18 cellular contexts compared by ENCODE assay signal in genomic region chr1:65360654-65361053, GRCh38. TPM values are rescaled to one million over a fixed set of nuclear protein-coding genes. Genes with fewer than 3 reads are reported as not detected.
DNase-seq lines count a peak whose midpoint lies in the region; ATAC-seq and TF ChIP-seq lines count a peak whose summit lies in the region.
"Had no signal": no experiment of that assay in that cellular context is flagged by ENCODE, and none has a peak within 500 bp of the region (broad histone marks: within the 10 kb centered on the region; RNA-seq: fewer than 3 reads in every experiment).

No MANE protein-coding gene starts in this region.

- no peak overlapping the region for H2BK12ac ChIP-seq in neuronal stem cell (ENCODE audit: low read length)

- H3K4me3 Mint-ChIP-seq in glutamatergic neuron (ENCODE audit: unreplicated experiment): no peak overlapping the region
- H3K4me3 Mint-ChIP-seq: CD4-positive, CD25-positive, alpha-beta regulatory T cell; T-cell had no signal

- no peak overlapping the region for H2AK5ac ChIP-seq in neuronal stem cell (ENCODE audit: low read depth, low read length)

- H2BK5ac ChIP-seq in neuronal stem cell (ENCODE audit: low read length): no peak overlapping the region

- H3K14ac ChIP-seq in neuronal stem cell (ENCODE audit: low read length): no peak overlapping the region

- ATAC-seq in GM21515 (IDR thresholded peaks at IDR 0.05; ENCODE audit: unreplicated experiment): no peak
- no peak for ATAC-seq in HG03354 (IDR thresholded peaks at IDR 0.05; ENCODE audit: poor library complexity, severe bottlenecking, unreplicated experiment)
- ATAC-seq in right lobe of liver: no peak
- ATAC-seq: T-cell had no signal

- no peak overlapping the region for H3K27ac Mint-ChIP-seq in glutamatergic neuron (ENCODE audit: unreplicated experiment)
- H3K27ac Mint-ChIP-seq: CD4-positive, CD25-positive, alpha-beta regulatory T cell; T-cell had no signal

- no peak overlapping the region for H3K4me2 ChIP-seq in neuronal stem cell (ENCODE audit: insufficient read depth, low read length, poor library complexity, severe bottlenecking)

- peak overlapping the region; percentile 13 for H3K18ac ChIP-seq in neuronal stem cell (ENCODE audit: low read length)

- H3K23ac ChIP-seq in neuronal stem cell (ENCODE audit: low read depth, low read length, poor library complexity): peak overlapping the region; percentile 69

- no peak overlapping the region for H3K4me3 ChIP-seq in neuronal stem cell (ENCODE audit: low read length in 2 of 2)
- no peak overlapping the region for H3K4me3 ChIP-seq in right lobe of liver
- H3K4me3 ChIP-seq: GM23248 had no signal

- no peaks in the 10 kb centered on the region for H3K79me1 ChIP-seq in neuronal stem cell (ENCODE audit: low read depth, low read length)

- H4K91ac ChIP-seq in neuronal stem cell (ENCODE audit: low read depth, low read length, poor library complexity): no peak overlapping the region

- no peak for TF ChIP-seq POLR2A in right lobe of liver (IDR thresholded peaks at IDR 0.05)

- no peaks in the 10 kb centered on the region for H3K27me3 Mint-ChIP-seq in glutamatergic neuron (ENCODE audit: unreplicated experiment)
- H3K27me3 Mint-ChIP-seq: CD4-positive, CD25-positive, alpha-beta regulatory T cell had no signal

- H3K27ac ChIP-seq in neuronal stem cell (replicated peaks; ENCODE audit: low read length): no peak overlapping the region
- H3K27ac ChIP-seq in right lobe of liver: no peak overlapping the region
- H3K27ac ChIP-seq: GM23248 had no signal

- no peak overlapping the region for H2AFZ ChIP-seq in neuronal stem cell (ENCODE audit: low read length)
- H2AFZ ChIP-seq: GM23248 had no signal

- H3K9me3 ChIP-seq in neuronal stem cell (replicated peaks in 1 of 2; ENCODE audit: control insufficient read depth in 2 of 2, insufficient read depth in 1 of 2, low read depth in 1 of 2, low read length in 2 of 2): peaks cover 0 to 2% of the 10 kb centered on the region in 2 donors
- H3K9me3 ChIP-seq in right lobe of liver: no peaks in the 10 kb centered on the region

- no CpG with 5 or more reads among the region's 5 CpGs for WGBS in neuronal stem cell (ENCODE audit: extremely low coverage in 2 of 2, insufficient read length in 2 of 2, insufficient replicate concordance in 1 of 2), 2 donors
- WGBS in right lobe of liver (ENCODE audit: insufficient coverage, low coverage, low lambda C conversion rate, missing lambda C conversion rate): 85% methylated on average over 5 of the region's 5 CpGs

- no peaks in the 10 kb centered on the region for H3K4me1 Mint-ChIP-seq in glutamatergic neuron (ENCODE audit: low read depth, unreplicated experiment)
- H3K4me1 Mint-ChIP-seq: CD4-positive, CD25-positive, alpha-beta regulatory T cell; T-cell had no signal

- no peak overlapping the region for H2BK15ac ChIP-seq in neuronal stem cell (ENCODE audit: low read length)

- POLR2A ChIA-PET in HEK293T (lab: Yijun Ruan, JAX): no interaction called here

- H3K9ac ChIP-seq in neuronal stem cell (ENCODE audit: low read depth, low read length, poor library complexity): no peak overlapping the region
- H3K9ac ChIP-seq: GM23248 had no signal

- CTCF ChIA-PET in HEK293T (lab: Yijun Ruan, JAX): no interaction called here

- H3K27me3 ChIP-seq in neuronal stem cell (ENCODE audit: control insufficient read depth in 3 of 3, insufficient read depth in 3 of 3, low read depth in 1 of 3, low read length in 3 of 3): peaks cover 0 to 4% (median 0%) of the 10 kb centered on the region in 3 experiments
- no peaks in the 10 kb centered on the region for H3K27me3 ChIP-seq in right lobe of liver

- no peak overlapping the region for H4K8ac ChIP-seq in neuronal stem cell (ENCODE audit: low read depth, low read length)

- DNase-seq in HEK293T (ENCODE audit: extremely low spot score) (no peak), NCI-H1417 treated with DMSO at 0.1 percent for 48 hours (lab: John Stamatoyannopoulos, UW) (peak; percentile 26), SK-N-DZ (ENCODE audit: low spot score) (peak; percentile 19), neuronal stem cell (ENCODE audit: low spot score) (no peak), glutamatergic neuron (no peak), right lobe of liver (no peak)
- DNase-seq: CD4-positive, CD25-positive, alpha-beta regulatory T cell; GM23248; HCEC 1CT; KBM-7; MM.1S; NCI-H1048; NCI-H146; NCI-H2081 treated with DMSO at 0.1 percent for 48 hours; NCI-H526 treated with DMSO at 0.1 percent for 48 hours; T-cell had no signal

- H3K4me1 ChIP-seq in neuronal stem cell (ENCODE audit: control insufficient read depth in 2 of 2, insufficient read depth in 1 of 2, low read depth in 1 of 2, low read length in 2 of 2) (peaks cover 0 to 2% of the 10 kb centered on the region in 2 donors), right lobe of liver (no peaks in the 10 kb centered on the region)

- H3K9me3 Mint-ChIP-seq in glutamatergic neuron (ENCODE audit: unreplicated experiment): no peaks in the 10 kb centered on the region
- H3K9me3 Mint-ChIP-seq: CD4-positive, CD25-positive, alpha-beta regulatory T cell; T-cell had no signal

- intact Hi-C loops in right lobe of liver (cut with DNase I): no loop called here

- peaks cover 10% of the 10 kb centered on the region for H3K36me3 Mint-ChIP-seq in glutamatergic neuron (ENCODE audit: unreplicated experiment)
- H3K36me3 Mint-ChIP-seq: CD4-positive, CD25-positive, alpha-beta regulatory T cell; T-cell had no signal

- no peak overlapping the region for H2BK120ac ChIP-seq in neuronal stem cell (ENCODE audit: low read depth, low read length)

- no peak overlapping the region for H3K4ac ChIP-seq in neuronal stem cell (ENCODE audit: low read length)

- H3K36me3 ChIP-seq in neuronal stem cell (replicated peaks in 1 of 2; ENCODE audit: control insufficient read depth in 2 of 2, insufficient read depth in 2 of 2, low read length in 2 of 2) (no peaks in the 10 kb centered on the region), right lobe of liver (no peaks in the 10 kb centered on the region)

- TF ChIP-seq CTCF in glutamatergic neuron (IDR thresholded peaks at IDR 0.05; ENCODE audit: partially characterized antibody, unreplicated experiment) (no peak), right lobe of liver (IDR thresholded peaks at IDR 0.05) (no peak)

TF ChIP-seq in HEK293T, 16 proteins besides CTCF, POLR2A, EP300 and RAD21:
- TF ChIP-seq FOXM1 (IDR thresholded peaks at IDR 0.05; ENCODE audit: borderline replicate concordance) (no peak), PKNOX1 (IDR thresholded peaks at IDR 0.05) (peak; percentile 80)

RNA-seq across cellular contexts. Expression of gene DNAJC6, which starts 51.3 kb away (rescaled TPM):
- polyA plus RNA-seq in SK-N-DZ (2014; cell fraction: cytosol; rRNA removed): 10.4 and 15.6 TPM in 2 replicates
- polyA plus RNA-seq in SK-N-DZ (2014; cell fraction: nucleus; rRNA removed): 7.0 and 13.9 TPM in 2 replicates
- polyA plus RNA-seq in neuronal stem cell (2013, experiment 1 of 2): 6.5 TPM
- 6.3 TPM for polyA plus RNA-seq in neuronal stem cell (2013, experiment 2 of 2)
- 54.6 TPM for total RNA-seq in glutamatergic neuron (ENCODE audit: unreplicated experiment)
- 1 to 10 TPM in 3 of 6 experiments, under 1 TPM in 3; 0.46 to 2.9 (median 1.2) TPM for total RNA-seq in right lobe of liver

RNA-seq across cellular contexts. Expression of gene LEPR, which starts 59.8 kb away (rescaled TPM):
- polyA plus RNA-seq in SK-N-DZ (2014; cell fraction: cytosol; rRNA removed): 0.96 and 1.8 TPM in 2 replicates
- polyA plus RNA-seq in SK-N-DZ (2014; cell fraction: nucleus; rRNA removed): 0.95 and 1.6 TPM in 2 replicates
- 5.6 TPM for polyA plus RNA-seq in neuronal stem cell (2013, experiment 1 of 2)
- 5.6 TPM for polyA plus RNA-seq in neuronal stem cell (2013, experiment 2 of 2)
- total RNA-seq in glutamatergic neuron (ENCODE audit: unreplicated experiment) (6.8 TPM), right lobe of liver (100 to 1,000 TPM in 2 of 6 experiments, 10 to 100 TPM in 4; 26.8 to 264 (median 57.1) TPM)

RNA-seq across cellular contexts. Expression of gene LEPROT, which starts 59.8 kb away (rescaled TPM):
- polyA plus RNA-seq in SK-N-DZ (2014; cell fraction: cytosol; rRNA removed): 19.8 and 25.6 TPM in 2 replicates
- polyA plus RNA-seq in SK-N-DZ (2014; cell fraction: nucleus; rRNA removed): 20.2 and 30.9 TPM in 2 replicates
- polyA plus RNA-seq in neuronal stem cell (2013, experiment 1 of 2): 33.1 TPM
- 34.4 TPM for polyA plus RNA-seq in neuronal stem cell (2013, experiment 2 of 2)
- total RNA-seq in glutamatergic neuron (ENCODE audit: unreplicated experiment) (56.0 TPM), right lobe of liver (10 to 100 TPM; 26.6 to 50.2 (median 37.5) TPM)

Comparison
In these comparisons a context has a peak if more than half of its experiments do, and no peak if none do; other contexts are left out.
1. DNase-seq: peak in NCI-H1417 treated with DMSO at 0.1 percent for 48 hours (single experiment) and SK-N-DZ (single experiment); none in HEK293T (single experiment), neuronal stem cell (single experiment), glutamatergic neuron (single experiment) and right lobe of liver (0 of 3).
2. RNA of gene DNAJC6, which starts 51.3 kb away (total RNA-seq): 54.6 TPM in glutamatergic neuron (single experiment); 0.46 to 2.9 TPM in right lobe of liver; every median in the first group is over 10 times any median in the second.